In the genomic region with DNA sequence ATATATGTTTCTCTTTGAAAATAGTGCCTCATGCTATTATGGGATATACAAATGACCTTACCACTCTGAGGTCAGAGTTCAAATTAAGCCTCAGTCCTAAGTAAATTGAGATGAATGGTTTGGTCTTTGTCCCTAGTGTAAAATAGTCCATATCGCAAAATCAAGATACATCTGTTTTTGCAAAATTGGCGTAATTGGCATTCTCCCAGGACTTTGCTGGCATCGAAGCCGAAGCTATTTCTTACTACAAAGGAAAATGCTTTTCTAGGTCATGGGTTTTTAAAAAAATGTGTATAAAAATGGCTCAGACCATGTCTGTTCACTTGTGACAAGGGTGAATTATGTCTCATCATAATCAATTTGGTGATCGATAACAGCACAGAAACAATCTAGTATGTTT, we compare ENCODE assay signal across 30 cellular contexts. TPM values are rescaled to one million over a fixed set of nuclear protein-coding genes. Genes with fewer than 3 reads are reported as not detected.
"Had no signal": no experiment of that assay in that cellular context is flagged by ENCODE, and none has a peak within 500 bp of the region (broad histone marks: within the 10 kb centered on the region; RNA-seq: fewer than 3 reads in every experiment).

No MANE protein-coding gene starts in this region.

- ATAC-seq: activated CD4-positive, CD25-positive, alpha-beta regulatory T cell treated with anti-CD3 and anti-CD28 coated beads, Interleukin-2, amount 50 U/mL, for 24 hours; activated CD8-positive, alpha-beta T cell treated with anti-CD3 and anti-CD28 coated beads for 36 hours; activated T-cell treated with anti-CD3 and anti-CD28 coated beads, Interleukin-2, amount 50 U/mL, for 4 hours; activated T-helper 17 cell treated with anti-CD3 and anti-CD28 coated beads, Interleukin-2, amount 50 U/mL, for 72 hours; esophagus mucosa; foreskin keratinocyte; gastrocnemius medialis; heart left ventricle had no signal

- H3K4me1 ChIP-seq: foreskin keratinocyte, gastrocnemius medialis, heart left ventricle had no signal

- DNase-seq: activated B cell treated with CpG ODN at 0.5 μM for 24 hours; activated CD4-positive, alpha-beta T cell treated with anti-CD3 and anti-CD28 coated beads for 48 hours; activated CD4-positive, alpha-beta T cell treated with anti-CD3 and anti-CD28 coated beads, Interleukin-2, amount 50 U/mL, for 1 hour; activated CD4-positive, alpha-beta T cell treated with anti-CD3 and anti-CD28 coated beads, Interleukin-2, amount 50 U/mL, for 48 hours; activated CD8-positive, alpha-beta memory T cell treated with anti-CD3 and anti-CD28 coated beads for 24 hours; activated CD8-positive, alpha-beta T cell treated with anti-CD3 and anti-CD28 coated beads for 36 hours; activated effector memory CD4-positive, alpha-beta T cell treated with Interleukin-2 at 50 U/mL for 16 hours; activated gamma-delta T cell treated with Interleukin-2 at 50 U/mL for 16 hours; activated naive CD4-positive, alpha-beta T cell treated with anti-CD3 and anti-CD28 coated beads, Interleukin-2, amount 50 U/mL, for 16 hours; activated naive CD4-positive, alpha-beta T cell treated with Interleukin-2 at 50 U/mL for 16 hours; activated T-cell treated with anti-CD3 and anti-CD28 coated beads, Interleukin-2, amount 50 U/mL, for 4 hours; amniotic stem cell; anterior cingulate cortex; brain microvascular endothelial cell; dorsolateral prefrontal cortex; effector memory CD4-positive, alpha-beta T cell; endodermal cell; foreskin keratinocyte; gastrocnemius medialis; glutamatergic neuron; heart left ventricle; T-helper 2 cell; WERI-Rb-1 had no signal

- FAIRE-seq: astrocyte, bronchial epithelial cell had no signal

- H3K27ac ChIP-seq: brain microvascular endothelial cell, coronary artery, dorsolateral prefrontal cortex, foreskin keratinocyte, gastrocnemius medialis, heart left ventricle, WERI-Rb-1 had no signal

- H3K4me3 ChIP-seq: coronary artery, dorsolateral prefrontal cortex, gastrocnemius medialis, heart left ventricle had no signal

- H3K36me3 ChIP-seq: brain microvascular endothelial cell, gastrocnemius medialis, heart left ventricle had no signal

- H3K27me3 ChIP-seq: brain microvascular endothelial cell, dorsolateral prefrontal cortex, foreskin keratinocyte, gastrocnemius medialis, heart left ventricle had no signal

- H3K9me3 ChIP-seq: gastrocnemius medialis had no signal

RNA-seq across cellular contexts. Expression of a gene that starts 25.9 kb away (rescaled TPM):
- total RNA-seq: activated B cell treated with CpG ODN at 0.5 μM for 24 hours; activated CD8-positive, alpha-beta T cell treated with anti-CD3 and anti-CD28 coated beads for 36 hours; activated T-cell treated with anti-CD3 and anti-CD28 coated beads, Interleukin-2, amount 50 U/mL, for 4 hours; activated T-helper 17 cell treated with anti-CD3 and anti-CD28 coated beads, Interleukin-2, amount 50 U/mL, for 72 hours; T-helper 1 cell treated with Interleukin-12 subunit alpha and Interleukin-12 subunit beta and Interleukin-4 antibody, amounts not matched to agents 30 ng/mL and 1 ng/mL, for 36 hours had no signal
